In the genomic region with DNA sequence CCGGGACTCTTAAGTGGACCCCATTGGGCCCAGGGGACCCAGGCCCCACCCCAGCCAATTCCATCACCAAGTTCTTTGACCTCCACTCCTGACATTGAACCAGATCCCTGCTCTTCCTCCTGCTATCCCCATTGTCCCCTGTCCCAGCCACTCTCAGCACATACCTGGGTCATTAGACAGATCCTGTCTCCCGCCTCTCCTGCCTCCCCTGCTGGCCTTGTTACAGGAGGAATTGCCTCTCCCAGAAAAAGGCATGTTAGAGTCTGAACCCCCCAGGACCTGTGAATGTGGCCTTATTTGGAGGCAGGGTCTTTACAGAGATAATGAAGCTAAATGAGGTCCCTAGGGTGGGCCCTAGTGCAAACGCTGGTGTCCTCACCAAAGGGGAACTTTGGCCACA, we compare ENCODE assay signal across 17 cellular contexts.
DNase-seq lines count a peak whose midpoint lies in the region; ATAC-seq, FAIRE-seq and TF ChIP-seq lines count a peak whose summit lies in the region.
"Had no signal": no experiment of that assay in that cellular context is flagged by ENCODE, and none has a peak within 500 bp of the region (broad histone marks: within the 10 kb centered on the region; RNA-seq: fewer than 3 reads in every experiment).

No MANE protein-coding gene starts in this region.

- peak; percentile 23 for ATAC-seq in foreskin keratinocyte
- no peak for ATAC-seq in left colon
- no peak for ATAC-seq in GM21723 (IDR thresholded peaks at IDR 0.05; ENCODE audit: unreplicated experiment)
- ATAC-seq: A549 had no signal

- H3K14ac ChIP-seq in H1 (ENCODE audit: insufficient read length), result no peak overlapping the region

- H3K4me3 ChIP-seq in BLaER1 (no peak overlapping the region), H1 (ENCODE audit: extremely low read depth in 1 of 4, insufficient read depth in 2 of 4, low read depth in 3 of 4, low read length in 4 of 4) (no peak overlapping the region), mesendoderm (ENCODE audit: low read length) (no peak overlapping the region)
- H3K4me3 ChIP-seq: A549 had no signal

- H4K5ac ChIP-seq in H1 (ENCODE audit: insufficient read length, low read depth, low read length), result no peak overlapping the region
- H4K5ac ChIP-seq in mesendoderm (ENCODE audit: low read length), result no peak overlapping the region

- TF ChIP-seq POLR2A in H1 (IDR thresholded peaks at IDR 0.05; ENCODE audit: control extremely low read depth in 1 of 2, low read depth in 2 of 2, low read length in 2 of 2), result no peak

- WGBS in H1 (ENCODE audit: extremely low coverage in 1 of 2, insufficient coverage in 1 of 2, insufficient read length in 1 of 2, insufficient replicate concordance in 2 of 2, low coverage in 1 of 2, low lambda C conversion rate in 2 of 2, missing lambda C conversion rate in 1 of 2), 2 experiments, result 80% methylated on average over 3 of the region's 3 CpGs; no CpG with 5 or more reads in 1 of the 2 experiments
- no CpG with 5 or more reads among the region's 3 CpGs for WGBS in mesendoderm (ENCODE audit: extremely low coverage, insufficient coverage, low lambda C conversion rate)

- TF ChIP-seq RAD21 in H1 (IDR thresholded peaks at IDR 0.05 in 1 of 2, conservative IDR thresholded peaks at IDR 0.05 in 1 of 2; ENCODE audit: low read depth in 2 of 2, low read length in 2 of 2), result no peak

- H3K9ac ChIP-seq in BLaER1 (no peak overlapping the region), H1 (replicated peaks in 1 of 4; ENCODE audit: extremely low read depth in 1 of 4, low read depth in 3 of 4, low read length in 3 of 4) (no peak overlapping the region), mesendoderm (ENCODE audit: low read length) (no peak overlapping the region)

- H2AFZ ChIP-seq in H1 (ENCODE audit: low read length), result no peak overlapping the region

- H3K36me3 ChIP-seq in BLaER1, result no peaks in the 10 kb centered on the region
- H3K36me3 ChIP-seq in H1 (ENCODE audit: control insufficient read depth in 2 of 4, insufficient read depth in 4 of 4, low read length in 3 of 4), result no peaks in the 10 kb centered on the region
- no peaks in the 10 kb centered on the region for H3K36me3 ChIP-seq in mesendoderm (ENCODE audit: control insufficient read depth, insufficient read depth, low read length)

- H3K4me2 ChIP-seq in BLaER1 (no peak overlapping the region), H1 (ENCODE audit: insufficient read depth in 1 of 2, low read depth in 2 of 2, low read length in 2 of 2) (no peak overlapping the region), mesendoderm (ENCODE audit: low read length) (no peak overlapping the region)
- H3K4me2 ChIP-seq: A549 had no signal

- POLR2A ChIA-PET in H1 (lab: Charles Lee; ENCODE audit: partially characterized antibody), result no interaction called here

- H2BK15ac ChIP-seq in H1 (ENCODE audit: low read length) (no peak overlapping the region), mesendoderm (replicated peaks; ENCODE audit: low read depth) (no peak overlapping the region)

- FAIRE-seq in H1 (lab: Jason Lieb, UNC), result no peak
- FAIRE-seq: A549, HTR-8/SVneo had no signal

- no peak overlapping the region for H2BK20ac ChIP-seq in H1 (ENCODE audit: low read length)

- H3K79me1 ChIP-seq in H1 (ENCODE audit: low read depth, low read length) (no peaks in the 10 kb centered on the region), mesendoderm (ENCODE audit: low read length) (no peaks in the 10 kb centered on the region)

- H3K4ac ChIP-seq in H1 (replicated peaks; ENCODE audit: insufficient read length, low read depth, low read length), result no peak overlapping the region
- no peak overlapping the region for H3K4ac ChIP-seq in mesendoderm (ENCODE audit: low read depth, low read length)

- H4K20me1 ChIP-seq in BLaER1 (no peaks in the 10 kb centered on the region), H1 (replicated peaks in 1 of 2; ENCODE audit: control insufficient read depth in 1 of 2, insufficient read depth in 2 of 2, low read length in 2 of 2) (no peaks in the 10 kb centered on the region)

- no peak overlapping the region for H2BK5ac ChIP-seq in H1 (ENCODE audit: low read depth, low read length)
- no peak overlapping the region for H2BK5ac ChIP-seq in mesendoderm (ENCODE audit: low read length)

- H3K79me2 ChIP-seq in H1 (ENCODE audit: control insufficient read depth in 1 of 2, insufficient read depth in 2 of 2, low read length in 2 of 2) (no peaks in the 10 kb centered on the region), mesendoderm (ENCODE audit: control insufficient read depth, insufficient read depth, low read length) (no peaks in the 10 kb centered on the region)

- H4K91ac ChIP-seq in H1 (replicated peaks; ENCODE audit: insufficient read length, low read length), result no peak overlapping the region

- H3K27ac ChIP-seq in BLaER1, result 0 out of 2 replicates have a peak overlapping the region, but pooled peaks have one; percentile 13
- no peak overlapping the region for H3K27ac ChIP-seq in H1 (ENCODE audit: low read depth, low read length)
- H3K27ac ChIP-seq in foreskin keratinocyte, result no peak overlapping the region
- H3K27ac ChIP-seq in mesendoderm (ENCODE audit: low read depth, low read length), result no peak overlapping the region
- H3K27ac ChIP-seq: 22Rv1, A549 had no signal

- no peak overlapping the region for H2BK120ac ChIP-seq in H1 (replicated peaks; ENCODE audit: low read depth, low read length)
- no peak overlapping the region for H2BK120ac ChIP-seq in mesendoderm (ENCODE audit: low read depth, low read length)

- peak in 1 of 3 experiments; percentile 8; a peak in 1 of 4 replicates for TF ChIP-seq CTCF in H1 (IDR thresholded peaks at IDR 0.05; ENCODE audit: control extremely low read depth in 1 of 3, insufficient read depth in 1 of 3, low read depth in 1 of 3, low read length in 3 of 3)
- TF ChIP-seq CTCF in foreskin keratinocyte (conservative IDR thresholded peaks at IDR 0.05), result peak; percentile 35

- H3K4me1 ChIP-seq in BLaER1 (peaks cover 7% of the 10 kb centered on the region), H1 (replicated peaks in 1 of 4; ENCODE audit: control insufficient read depth in 3 of 4, insufficient read depth in 4 of 4, low read length in 3 of 4) (no peaks in the 10 kb centered on the region; a peak in 2 of 7 replicates), foreskin keratinocyte (peaks cover 18% of the 10 kb centered on the region), mesendoderm (ENCODE audit: control insufficient read depth, low read depth, low read length) (peaks cover 9% of the 10 kb centered on the region)
- H3K4me1 ChIP-seq: A549 had no signal

- H2BK12ac ChIP-seq in H1 (ENCODE audit: low read depth, low read length), result no peak overlapping the region

- H3K23ac ChIP-seq in H1 (ENCODE audit: insufficient read length) (no peak overlapping the region), mesendoderm (ENCODE audit: low read length) (no peak overlapping the region)

- no peak overlapping the region for H2AK5ac ChIP-seq in H1 (ENCODE audit: low read depth, low read length)
- H2AK5ac ChIP-seq in mesendoderm (ENCODE audit: low read length), result no peak overlapping the region

- H3K56ac ChIP-seq in H1 (replicated peaks; ENCODE audit: insufficient read length, low read depth, low read length) (no peak overlapping the region), mesendoderm (ENCODE audit: low read length) (peak overlapping the region; percentile 74)

- H3K9me3 ChIP-seq in BLaER1 (no peaks in the 10 kb centered on the region), H1 (ENCODE audit: insufficient read depth in 2 of 2, low read depth in 1 of 2, low read length in 1 of 2) (no peaks in the 10 kb centered on the region)
- H3K9me3 ChIP-seq: A549 had no signal

- DNase-seq in H1 (ENCODE audit: low read depth in 1 of 2, low spot score in 2 of 2) (no peak), foreskin keratinocyte (no peak), mesendoderm (peak; percentile 77), left colon (no peak), cardiac septum (ENCODE audit: low spot score) (no peak)
- DNase-seq in stimulated activated CD4-positive, alpha-beta T cell treated with anti-CD3 and anti-CD28 coated beads, Interleukin-4, amount 100 ng/mL, for 24 hours, result no peak
- DNase-seq: AML-193; CD4-positive, alpha-beta memory T cell; DMS79 treated with DMSO at 0.1 percent for 48 hours; GF-D8; H9; IMR-90 had no signal

- H3K18ac ChIP-seq in H1 (ENCODE audit: extremely low read depth, low read length) (no peak overlapping the region), mesendoderm (ENCODE audit: low read length) (peak overlapping the region; percentile 29)

- CTCF ChIA-PET in H1 (lab: Charles Lee; ENCODE audit: partially characterized antibody), result interaction anchor here (0.6 to 1.7 kb wide), 3 partner anchors 9 to 56 kb away, joined by 3 to 5 read pairs (median 3); no protein-coding TSS in a partner anchor

- H3K27me3 ChIP-seq in BLaER1, result no peaks in the 10 kb centered on the region
- peaks cover 0 to 2% (median 0%) of the 10 kb centered on the region in 4 experiments; a peak in 1 of 7 replicates for H3K27me3 ChIP-seq in H1 (replicated peaks in 1 of 4; ENCODE audit: control insufficient read depth in 3 of 4, extremely low read depth in 1 of 4, insufficient read depth in 3 of 4, low read length in 3 of 4)
- no peaks in the 10 kb centered on the region for H3K27me3 ChIP-seq in foreskin keratinocyte
- no peaks in the 10 kb centered on the region for H3K27me3 ChIP-seq in mesendoderm (ENCODE audit: insufficient read depth, low read length, poor library complexity)

- no peaks in the 10 kb centered on the region for H3K23me2 ChIP-seq in H1 (ENCODE audit: low read depth, low read length)

- intact Hi-C loops in left colon (cut with DNase I, micrococcal nuclease) (no loop called here), cardiac septum (cut with DNase I) (no loop called here)

- no peak for TF ChIP-seq EP300 in H1 (IDR thresholded peaks at IDR 0.05; ENCODE audit: borderline replicate concordance in 1 of 2, low read depth in 2 of 2, low read length in 2 of 2)

- H4K8ac ChIP-seq in H1 (ENCODE audit: extremely low read depth, insufficient read depth, low read length), result peak overlapping the region; percentile 31; the same call in 1 of the 2 replicates
- no peak overlapping the region for H4K8ac ChIP-seq in mesendoderm (ENCODE audit: low read depth, low read length)

TF ChIP-seq in H1, 55 proteins besides CTCF, POLR2A, EP300 and RAD21:
- TF ChIP-seq RXRA (IDR thresholded peaks at IDR 0.05; ENCODE audit: insufficient read depth, low read depth, low read length) (no peak), RFX5 (IDR thresholded peaks at IDR 0.05; ENCODE audit: borderline replicate concordance, low read depth, low read length) (no peak), BRCA1 (IDR thresholded peaks at IDR 0.05; ENCODE audit: low read depth, low read length) (no peak), CTBP2 (IDR thresholded peaks at IDR 0.05; ENCODE audit: borderline replicate concordance, insufficient read depth, insufficient read length, low read length) (no peak), JUN (IDR thresholded peaks at IDR 0.05; ENCODE audit: low read depth, low read length) (no peak)
TF ChIP-seq in H1: peak in this region for 0.
